ENCODE assay signal across 8 cellular contexts in the genomic region with DNA sequence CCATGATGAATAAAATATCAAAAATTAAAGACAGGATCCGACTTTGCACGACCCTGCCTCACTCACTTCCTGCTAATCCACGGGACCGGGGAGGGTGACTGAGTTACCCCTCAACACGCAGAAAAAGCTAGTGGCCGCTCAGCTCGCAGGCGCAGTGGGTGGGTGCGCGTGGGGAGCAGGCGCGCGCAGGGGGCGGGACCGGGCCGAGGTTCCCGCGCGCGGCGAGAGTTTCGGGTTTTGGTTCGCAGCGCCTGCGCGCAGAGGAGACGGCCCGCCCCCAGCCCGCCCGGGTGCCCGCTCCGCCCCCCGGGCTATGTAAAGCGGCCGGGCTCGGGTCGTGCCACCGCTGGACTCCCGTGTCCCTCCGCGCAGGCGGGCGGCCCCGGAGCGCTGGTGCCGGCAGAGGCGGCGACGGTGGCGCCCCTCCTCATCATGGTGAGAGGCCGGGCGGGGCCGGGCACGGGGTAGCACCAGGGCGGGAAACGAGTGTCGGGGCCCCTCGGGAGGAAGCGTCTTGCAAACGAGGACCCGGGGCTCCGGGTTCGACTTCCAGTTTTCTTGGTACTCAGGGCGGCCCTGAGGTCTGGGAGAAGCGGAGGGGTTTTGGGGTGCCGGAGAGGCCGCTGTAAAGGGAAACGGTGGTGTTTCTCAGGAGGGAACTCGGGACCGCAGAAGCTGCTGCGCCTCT. TPM values are rescaled to one million over a fixed set of nuclear protein-coding genes. Genes with fewer than 3 reads are reported as not detected.
DNase-seq lines count a peak whose midpoint lies in the region; ATAC-seq and TF ChIP-seq lines count a peak whose summit lies in the region.

A gene (plus strand): TSS at position 343 of the 688 bp plus-strand sequence. CDS start 90 bp downstream, at position 433.

- H3K27ac ChIP-seq in HCT116 (ENCODE audit: low read depth, low read length): peak within 1 kb of the TSS; percentile 73
- H3K27ac ChIP-seq in osteoblast (ENCODE audit: low read depth, low read length): peak within 1 kb of the TSS; percentile 75
- H3K27ac ChIP-seq in temporal lobe (ENCODE audit: low read depth, low read length): peak within 1 kb of the TSS; percentile 98

- TF ChIP-seq POLR2A in HCT116 (IDR thresholded peaks at IDR 0.05; ENCODE audit: borderline replicate concordance, extremely low read depth, insufficient read depth, insufficient read length): peak; percentile 79

- RAD21 ChIA-PET in HCT116 (lab: Charles Lee; ENCODE audit: low non-redundant PET in 1 of 2, low total read pairs in 2 of 2, uncharacterized antibody in 2 of 2, unreplicated experiment in 2 of 2): interaction anchor here (0.6 to 1.5 kb wide), 3 partner anchors 53 to 443 kb away, joined by 3 to 5 read pairs (median 3); a partner anchor contains a TSS

- no TSS peak for BruUV-seq in HCT116 (replicated peaks; lab: Mats Ljungman, UMichigan)

- H3K4me2 ChIP-seq in HCT116 (ENCODE audit: low read length): peak within 1 kb of the TSS; percentile 82
- peak within 1 kb of the TSS; percentile 95 for H3K4me2 ChIP-seq in osteoblast (ENCODE audit: insufficient read depth, low read length)

- H3K9me3 ChIP-seq in HCT116 (ENCODE audit: control insufficient read depth in 1 of 2, insufficient read depth in 1 of 2, low read depth in 1 of 2, low read length in 2 of 2): no peaks in the 10 kb centered on the region
- H3K9me3 ChIP-seq in osteoblast (ENCODE audit: low read depth, low read length): no peaks in the 10 kb centered on the region

- no peak for TF ChIP-seq RAD21 in HCT116 (IDR thresholded peaks at IDR 0.05; ENCODE audit: low read depth)

- DNase-seq in EL (peak; percentile 91), HCT116 (ENCODE audit: low read depth, low spot score) (peak; percentile 73), NCI-H1048 (lab: John Stamatoyannopoulos, UW) (peak; percentile 51), glomerular endothelial cell (ENCODE audit: extremely low read depth, low read depth, low spot score) (no peak), osteoblast (ENCODE audit: insufficient read length, low spot score, missing footprints) (peak; percentile 99)
- DNase-seq in activated naive CD4-positive, alpha-beta T cell treated with anti-CD3 and anti-CD28 coated beads, Interleukin-2, amount 50 U/mL, for 16 hours: peak; percentile 92

- CTCF ChIA-PET in HCT116 (lab: Charles Lee): interaction anchor here (1.0 to 3.0 kb wide), 5 partner anchors 52 to 229 kb away, joined by 3 to 15 read pairs (median 4); a partner anchor contains a TSS

- TF ChIP-seq CTCF in HCT116 (IDR thresholded peaks at IDR 0.05 in 2 of 3, conservative IDR thresholded peaks at IDR 0.05 in 1 of 3; ENCODE audit: borderline replicate concordance in 1 of 3, insufficient read depth in 1 of 3, low read depth in 2 of 3, low read length in 2 of 3): no peak
- no peak for TF ChIP-seq CTCF in osteoblast (IDR thresholded peaks at IDR 0.05; ENCODE audit: extremely low read depth, low read depth, low read length)

- H3K36me3 ChIP-seq in HCT116 (ENCODE audit: control insufficient read depth in 1 of 2, insufficient read depth in 2 of 2, low read length in 2 of 2) (peaks cover 6 to 16% of the 10 kb centered on the region in 2 experiments; a peak in 2 of 4 replicates), osteoblast (ENCODE audit: insufficient read depth, low read length) (peaks cover 32% of the 10 kb centered on the region)

- H3K27me3 ChIP-seq in HCT116 (ENCODE audit: insufficient read depth, low read length) (no peaks in the 10 kb centered on the region), osteoblast (ENCODE audit: insufficient read depth, low read length) (no peaks in the 10 kb centered on the region)

- H3K9me2 ChIP-seq in HCT116 (ENCODE audit: insufficient read depth): no peaks in the 10 kb centered on the region

- peak within 1 kb of the TSS; percentile 83 for H3K9ac ChIP-seq in HCT116 (ENCODE audit: low read length)

- peak within 1 kb of the TSS; percentile 2 for H2AFZ ChIP-seq in HCT116 (ENCODE audit: low read depth, low read length, poor library complexity, severe bottlenecking)
- peak within 1 kb of the TSS; percentile 69 for H2AFZ ChIP-seq in osteoblast (ENCODE audit: low read length)

- no peaks in the 10 kb centered on the region for H4K20me1 ChIP-seq in HCT116 (ENCODE audit: insufficient read depth)
- peaks cover 22% of the 10 kb centered on the region for H4K20me1 ChIP-seq in osteoblast (ENCODE audit: insufficient read depth, low read length)

- peak within 1 kb of the TSS; percentile 54 to 77 for H3K4me3 ChIP-seq in HCT116 (replicated peaks in 1 of 2; ENCODE audit: low read depth in 1 of 2, low read length in 2 of 2)
- H3K4me3 ChIP-seq in osteoblast (ENCODE audit: insufficient read depth, low read length): peak within 1 kb of the TSS; percentile 88

- POLR2A ChIA-PET in HCT116 (lab: Charles Lee): interaction anchor here (0.7 to 3.0 kb wide), 8 partner anchors 9 to 172 kb away, joined by 3 to 17 read pairs (median 4); a partner anchor contains a TSS

- peak; percentile 76 for ATAC-seq in HCT116
- peak; percentile 84 for ATAC-seq in SK-N-SH treated with all-trans-retinoic acid at 6 μM for 48 hours

- H3K4me1 ChIP-seq in HCT116 (ENCODE audit: control insufficient read depth in 1 of 2, insufficient read depth in 2 of 2, low read length in 2 of 2) (peaks cover 7 to 22% of the 10 kb centered on the region in 2 experiments), osteoblast (ENCODE audit: insufficient read depth, low read length) (peaks cover 32% of the 10 kb centered on the region)

- H3K79me2 ChIP-seq in HCT116 (ENCODE audit: insufficient read depth, low read length) (peaks cover 21% of the 10 kb centered on the region), osteoblast (ENCODE audit: insufficient read depth, low read length) (peaks cover 45% of the 10 kb centered on the region)

- intact Hi-C loops in HCT116 (cut with micrococcal nuclease): loop anchor here (5.0 kb wide), 1 partner anchor 51 kb away; a partner anchor contains a TSS

TF ChIP-seq in HCT116, 20 proteins besides CTCF, POLR2A, EP300 and RAD21 (continues in another document):
- TF ChIP-seq YY1 (IDR thresholded peaks at IDR 0.05; ENCODE audit: extremely low read depth, insufficient replicate concordance, low read depth, low read length) (peak; percentile 74), ZFX (IDR thresholded peaks at IDR 0.05) (peak; percentile 79; the same call in 1 of the 2 replicates), SP1 (IDR thresholded peaks at IDR 0.05; ENCODE audit: low read depth) (peak; percentile 31; the same call in 1 of the 2 replicates)
- TF ChIP-seq, protein P1, sequence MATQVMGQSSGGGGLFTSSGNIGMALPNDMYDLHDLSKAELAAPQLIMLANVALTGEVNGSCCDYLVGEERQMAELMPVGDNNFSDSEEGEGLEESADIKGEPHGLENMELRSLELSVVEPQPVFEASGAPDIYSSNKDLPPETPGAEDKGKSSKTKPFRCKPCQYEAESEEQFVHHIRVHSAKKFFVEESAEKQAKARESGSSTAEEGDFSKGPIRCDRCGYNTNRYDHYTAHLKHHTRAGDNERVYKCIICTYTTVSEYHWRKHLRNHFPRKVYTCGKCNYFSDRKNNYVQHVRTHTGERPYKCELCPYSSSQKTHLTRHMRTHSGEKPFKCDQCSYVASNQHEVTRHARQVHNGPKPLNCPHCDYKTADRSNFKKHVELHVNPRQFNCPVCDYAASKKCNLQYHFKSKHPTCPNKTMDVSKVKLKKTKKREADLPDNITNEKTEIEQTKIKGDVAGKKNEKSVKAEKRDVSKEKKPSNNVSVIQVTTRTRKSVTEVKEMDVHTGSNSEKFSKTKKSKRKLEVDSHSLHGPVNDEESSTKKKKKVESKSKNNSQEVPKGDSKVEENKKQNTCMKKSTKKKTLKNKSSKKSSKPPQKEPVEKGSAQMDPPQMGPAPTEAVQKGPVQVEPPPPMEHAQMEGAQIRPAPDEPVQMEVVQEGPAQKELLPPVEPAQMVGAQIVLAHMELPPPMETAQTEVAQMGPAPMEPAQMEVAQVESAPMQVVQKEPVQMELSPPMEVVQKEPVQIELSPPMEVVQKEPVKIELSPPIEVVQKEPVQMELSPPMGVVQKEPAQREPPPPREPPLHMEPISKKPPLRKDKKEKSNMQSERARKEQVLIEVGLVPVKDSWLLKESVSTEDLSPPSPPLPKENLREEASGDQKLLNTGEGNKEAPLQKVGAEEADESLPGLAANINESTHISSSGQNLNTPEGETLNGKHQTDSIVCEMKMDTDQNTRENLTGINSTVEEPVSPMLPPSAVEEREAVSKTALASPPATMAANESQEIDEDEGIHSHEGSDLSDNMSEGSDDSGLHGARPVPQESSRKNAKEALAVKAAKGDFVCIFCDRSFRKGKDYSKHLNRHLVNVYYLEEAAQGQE (IDR thresholded peaks at IDR 0.05; ENCODE audit: low read depth): no peak

TF ChIP-seq in SK-N-SH treated with all-trans-retinoic acid at 6 μM for 48 hours, 23 proteins besides CTCF, POLR2A, EP300 and RAD21 (continues in another document):
- TF ChIP-seq ZC3H10 (CRISPR knock-in tag; IDR thresholded peaks at IDR 0.05) (0 out of 2 replicates have a peak, but pooled peaks have one; percentile 7), PPARA (CRISPR knock-in tag; IDR thresholded peaks at IDR 0.05; ENCODE audit: borderline replicate concordance) (no peak), GLIS3 (CRISPR knock-in tag; IDR thresholded peaks at IDR 0.05) (0 out of 2 replicates have a peak, but pooled peaks have one; percentile 5)
- TF ChIP-seq, protein P2, sequence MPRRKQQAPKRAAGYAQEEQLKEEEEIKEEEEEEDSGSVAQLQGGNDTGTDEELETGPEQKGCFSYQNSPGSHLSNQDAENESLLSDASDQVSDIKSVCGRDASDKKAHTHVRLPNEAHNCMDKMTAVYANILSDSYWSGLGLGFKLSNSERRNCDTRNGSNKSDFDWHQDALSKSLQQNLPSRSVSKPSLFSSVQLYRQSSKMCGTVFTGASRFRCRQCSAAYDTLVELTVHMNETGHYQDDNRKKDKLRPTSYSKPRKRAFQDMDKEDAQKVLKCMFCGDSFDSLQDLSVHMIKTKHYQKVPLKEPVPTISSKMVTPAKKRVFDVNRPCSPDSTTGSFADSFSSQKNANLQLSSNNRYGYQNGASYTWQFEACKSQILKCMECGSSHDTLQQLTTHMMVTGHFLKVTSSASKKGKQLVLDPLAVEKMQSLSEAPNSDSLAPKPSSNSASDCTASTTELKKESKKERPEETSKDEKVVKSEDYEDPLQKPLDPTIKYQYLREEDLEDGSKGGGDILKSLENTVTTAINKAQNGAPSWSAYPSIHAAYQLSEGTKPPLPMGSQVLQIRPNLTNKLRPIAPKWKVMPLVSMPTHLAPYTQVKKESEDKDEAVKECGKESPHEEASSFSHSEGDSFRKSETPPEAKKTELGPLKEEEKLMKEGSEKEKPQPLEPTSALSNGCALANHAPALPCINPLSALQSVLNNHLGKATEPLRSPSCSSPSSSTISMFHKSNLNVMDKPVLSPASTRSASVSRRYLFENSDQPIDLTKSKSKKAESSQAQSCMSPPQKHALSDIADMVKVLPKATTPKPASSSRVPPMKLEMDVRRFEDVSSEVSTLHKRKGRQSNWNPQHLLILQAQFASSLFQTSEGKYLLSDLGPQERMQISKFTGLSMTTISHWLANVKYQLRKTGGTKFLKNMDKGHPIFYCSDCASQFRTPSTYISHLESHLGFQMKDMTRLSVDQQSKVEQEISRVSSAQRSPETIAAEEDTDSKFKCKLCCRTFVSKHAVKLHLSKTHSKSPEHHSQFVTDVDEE (CRISPR knock-in tag; IDR thresholded peaks at IDR 0.05): no peak; the same call in 1 of the 2 replicates

RNA-seq across cellular contexts. Expression of the gene that starts here (rescaled TPM):
- 51.2 TPM for total RNA-seq in HCT116 (2021; ENCODE audit: unreplicated experiment)
- polyA plus RNA-seq in HCT116 (2012): 37.8 and 40.6 TPM in 2 replicates
- total RNA-seq in glomerular endothelial cell: 79.3 and 97.1 TPM in 2 replicates
- total RNA-seq in osteoblast: 87.6 and 96.4 TPM in 2 replicates
- total RNA-seq in temporal lobe: 39.8 TPM
